2 cellular contexts compared by ENCODE assay signal in the genomic region with DNA sequence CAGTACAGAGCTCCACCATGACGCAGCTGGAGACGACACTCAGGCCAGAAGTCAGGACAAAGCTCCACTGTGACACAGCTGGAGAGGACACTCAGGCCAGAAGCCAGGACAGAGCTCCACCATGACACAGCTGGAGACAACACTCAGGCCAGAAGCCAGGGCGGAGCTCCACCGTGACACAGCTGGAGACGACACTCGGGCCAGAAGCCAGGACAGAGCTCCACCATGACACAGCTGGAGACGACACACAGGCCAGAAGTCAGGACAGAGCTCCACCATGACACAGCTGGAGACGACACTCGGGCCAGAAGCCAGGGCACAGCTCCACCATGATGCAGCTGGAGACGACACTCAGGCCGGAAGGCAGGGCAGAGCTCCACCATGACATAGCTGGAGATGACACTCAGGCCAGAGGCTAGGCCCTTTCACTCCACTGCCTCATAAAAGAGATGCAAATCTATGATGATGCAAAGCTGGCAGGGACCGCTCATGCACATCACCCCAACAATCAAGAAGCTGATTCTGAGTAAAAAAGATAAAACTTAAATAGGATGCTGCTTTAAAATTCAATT.
TF ChIP-seq lines count a peak whose summit lies in the region.

No MANE protein-coding gene starts in this region.

TF ChIP-seq in GM12891, 5 proteins besides CTCF, POLR2A, EP300 and RAD21:
- 0 out of 2 replicates have a peak, but pooled peaks have one; percentile 38 for TF ChIP-seq POU2F2 (IDR thresholded peaks at IDR 0.05; ENCODE audit: low read depth, low read length)
- TF ChIP-seq SPI1 (IDR thresholded peaks at IDR 0.05; ENCODE audit: low read depth, low read length): no peak
TF ChIP-seq in GM12891: peak in this region for 1.

TF ChIP-seq in K562, 482 proteins besides CTCF, POLR2A, EP300 and RAD21 (continues in another document):
- TF ChIP-seq MBD2 (IDR thresholded peaks at IDR 0.05; ENCODE audit: borderline replicate concordance, low read depth) (no peak), FOSL1 (tag; conservative IDR thresholded peaks at IDR 0.05) (peak; percentile 67), ETV1 (tag; conservative IDR thresholded peaks at IDR 0.05; ENCODE audit: low read depth) (peak; percentile 38; the same call in 1 of the 2 replicates), LARP7 (IDR thresholded peaks at IDR 0.05) (no peak), E2F3 (CRISPR knock-in tag; IDR thresholded peaks at IDR 0.05) (no peak), ERF (CRISPR knock-in tag; IDR thresholded peaks at IDR 0.05) (no peak), ZKSCAN1 (IDR thresholded peaks at IDR 0.05; ENCODE audit: low read depth, low read length) (0 out of 2 replicates have a peak, but pooled peaks have one; percentile 10), ZBED1 (IDR thresholded peaks at IDR 0.05) (peak; percentile 95), HCFC1 (IDR thresholded peaks at IDR 0.05; ENCODE audit: low read depth, low read length) (peak; percentile 36; the same call in 1 of the 2 replicates), NFXL1 (CRISPR knock-in tag; IDR thresholded peaks at IDR 0.05) (no peak), NR2C2 (CRISPR knock-in tag; IDR thresholded peaks at IDR 0.05) (no peak), NR2C2 (tag; IDR thresholded peaks at IDR 0.05) (peak; percentile 88), ZNF589 (CRISPR knock-in tag; IDR thresholded peaks at IDR 0.05; ENCODE audit: low read depth) (peak; percentile 82; the same call in 1 of the 2 replicates), SIN3A (IDR thresholded peaks at IDR 0.05; ENCODE audit: borderline replicate concordance in 2 of 2, control insufficient read depth in 1 of 2, low read depth in 2 of 2, low read length in 2 of 2) (0 out of 4 replicates have a peak, but pooled peaks of 1 of the 2 experiments have one; percentile 59), ESRRB (CRISPR knock-in tag; IDR thresholded peaks at IDR 0.05; ENCODE audit: borderline replicate concordance) (no peak), DPF2 (IDR thresholded peaks at IDR 0.05) (peak; percentile 29), ZNF444 (CRISPR knock-in tag; IDR thresholded peaks at IDR 0.05) (no peak), TBP (optimal IDR thresholded peaks at IDR 0.05; ENCODE audit: low read depth, low read length) (peak; percentile 81), MAFG (tag; conservative IDR thresholded peaks at IDR 0.05) (peak; percentile 39; the same call in 1 of the 2 replicates), NFIC (IDR thresholded peaks at IDR 0.05) (peak; percentile 43), MAFK (IDR thresholded peaks at IDR 0.05; ENCODE audit: low read length) (0 out of 2 replicates have a peak, but pooled peaks have one; percentile 28), HEY1 (CRISPR knock-in tag; IDR thresholded peaks at IDR 0.05; ENCODE audit: borderline replicate concordance) (no peak), RBM14 (IDR thresholded peaks at IDR 0.05; ENCODE audit: borderline replicate concordance, insufficient read depth, low read depth, low read length) (no peak), ZKSCAN8 (CRISPR knock-in tag; IDR thresholded peaks at IDR 0.05) (peak; percentile 70; the same call in 1 of the 2 replicates), MTA1 (IDR thresholded peaks at IDR 0.05; ENCODE audit: borderline replicate concordance) (no peak), ZNF354B (CRISPR knock-in tag; IDR thresholded peaks at IDR 0.05) (no peak), NFE2 (IDR thresholded peaks at IDR 0.05; ENCODE audit: low read depth) (peak; percentile 56), CHD1 (IDR thresholded peaks at IDR 0.05; ENCODE audit: low read length) (no peak), C11orf30 (IDR thresholded peaks at IDR 0.05; ENCODE audit: low read depth) (0 out of 2 replicates have a peak, but pooled peaks have one; percentile 4), MTA3 (IDR thresholded peaks at IDR 0.05; ENCODE audit: borderline replicate concordance) (0 out of 2 replicates have a peak, but pooled peaks have one; percentile 9), HMG20A (CRISPR knock-in tag; conservative IDR thresholded peaks at IDR 0.05) (no peak), KAT8 (IDR thresholded peaks at IDR 0.05; ENCODE audit: low read depth) (no peak), GABPA (tag; conservative IDR thresholded peaks at IDR 0.05; ENCODE audit: low read depth) (peak; percentile 30; the same call in 1 of the 2 replicates), PTTG1 (tag; IDR thresholded peaks at IDR 0.05; ENCODE audit: low read depth) (no peak), ZNF584 (CRISPR knock-in tag; IDR thresholded peaks at IDR 0.05; ENCODE audit: low read depth) (peak; percentile 92), DACH1 (IDR thresholded peaks at IDR 0.05; ENCODE audit: partially characterized antibody) (peak; percentile 32), SNIP1 (IDR thresholded peaks at IDR 0.05; ENCODE audit: low read depth) (no peak), GTF2E2 (tag; IDR thresholded peaks at IDR 0.05) (peak; percentile 33; the same call in 1 of the 2 replicates), CEBPB (tag; IDR thresholded peaks at IDR 0.05) (peak; percentile 42; the same call in 1 of the 2 replicates), ZNF766 (CRISPR knock-in tag; conservative IDR thresholded peaks at IDR 0.05) (peak; percentile 66), NELFE (IDR thresholded peaks at IDR 0.05; ENCODE audit: insufficient read depth, insufficient read length) (no peak), PHF8 (IDR thresholded peaks at IDR 0.05; ENCODE audit: borderline replicate concordance, low read length) (peak; percentile 33; the same call in 1 of the 2 replicates), NCOA1 (IDR thresholded peaks at IDR 0.05; ENCODE audit: low read depth) (peak; percentile 10; the same call in 1 of the 2 replicates), ZNF644 (tag; IDR thresholded peaks at IDR 0.05; ENCODE audit: low read depth) (peak; percentile 75; the same call in 1 of the 2 replicates), ZNF175 (CRISPR knock-in tag; IDR thresholded peaks at IDR 0.05; ENCODE audit: low read depth) (peak; percentile 43; the same call in 1 of the 2 replicates), JUNB (CRISPR knock-in tag; conservative IDR thresholded peaks at IDR 0.05) (no peak), MCM3 (IDR thresholded peaks at IDR 0.05) (no peak), ATF1 (CRISPR knock-in tag; IDR thresholded peaks at IDR 0.05) (no peak), ATF1 (tag; IDR thresholded peaks at IDR 0.05) (peak; percentile 74)
- TF ChIP-seq, protein P1, sequence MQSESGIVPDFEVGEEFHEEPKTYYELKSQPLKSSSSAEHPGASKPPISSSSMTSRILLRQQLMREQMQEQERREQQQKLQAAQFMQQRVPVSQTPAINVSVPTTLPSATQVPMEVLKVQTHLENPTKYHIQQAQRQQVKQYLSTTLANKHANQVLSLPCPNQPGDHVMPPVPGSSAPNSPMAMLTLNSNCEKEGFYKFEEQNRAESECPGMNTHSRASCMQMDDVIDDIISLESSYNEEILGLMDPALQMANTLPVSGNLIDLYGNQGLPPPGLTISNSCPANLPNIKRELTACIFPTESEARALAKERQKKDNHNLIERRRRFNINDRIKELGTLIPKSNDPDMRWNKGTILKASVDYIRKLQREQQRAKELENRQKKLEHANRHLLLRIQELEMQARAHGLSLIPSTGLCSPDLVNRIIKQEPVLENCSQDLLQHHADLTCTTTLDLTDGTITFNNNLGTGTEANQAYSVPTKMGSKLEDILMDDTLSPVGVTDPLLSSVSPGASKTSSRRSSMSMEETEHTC (IDR thresholded peaks at IDR 0.05): no peak
- TF ChIP-seq, protein P2, sequence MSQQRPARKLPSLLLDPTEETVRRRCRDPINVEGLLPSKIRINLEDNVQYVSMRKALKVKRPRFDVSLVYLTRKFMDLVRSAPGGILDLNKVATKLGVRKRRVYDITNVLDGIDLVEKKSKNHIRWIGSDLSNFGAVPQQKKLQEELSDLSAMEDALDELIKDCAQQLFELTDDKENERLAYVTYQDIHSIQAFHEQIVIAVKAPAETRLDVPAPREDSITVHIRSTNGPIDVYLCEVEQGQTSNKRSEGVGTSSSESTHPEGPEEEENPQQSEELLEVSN (IDR thresholded peaks at IDR 0.05; ENCODE audit: borderline replicate concordance in 1 of 2, extremely low read depth in 1 of 2, insufficient read depth in 1 of 2, insufficient read length in 1 of 2, low read depth in 1 of 2, low read length in 1 of 2, poor library complexity in 1 of 2, severe bottlenecking in 1 of 2): peak; percentile 21 to 23
- TF ChIP-seq, protein P3, sequence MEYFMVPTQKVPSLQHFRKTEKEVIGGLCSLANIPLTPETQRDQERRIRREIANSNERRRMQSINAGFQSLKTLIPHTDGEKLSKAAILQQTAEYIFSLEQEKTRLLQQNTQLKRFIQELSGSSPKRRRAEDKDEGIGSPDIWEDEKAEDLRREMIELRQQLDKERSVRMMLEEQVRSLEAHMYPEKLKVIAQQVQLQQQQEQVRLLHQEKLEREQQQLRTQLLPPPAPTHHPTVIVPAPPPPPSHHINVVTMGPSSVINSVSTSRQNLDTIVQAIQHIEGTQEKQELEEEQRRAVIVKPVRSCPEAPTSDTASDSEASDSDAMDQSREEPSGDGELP (CRISPR knock-in tag; IDR thresholded peaks at IDR 0.05; ENCODE audit: borderline replicate concordance): peak; percentile 83
- TF ChIP-seq, protein P4, sequence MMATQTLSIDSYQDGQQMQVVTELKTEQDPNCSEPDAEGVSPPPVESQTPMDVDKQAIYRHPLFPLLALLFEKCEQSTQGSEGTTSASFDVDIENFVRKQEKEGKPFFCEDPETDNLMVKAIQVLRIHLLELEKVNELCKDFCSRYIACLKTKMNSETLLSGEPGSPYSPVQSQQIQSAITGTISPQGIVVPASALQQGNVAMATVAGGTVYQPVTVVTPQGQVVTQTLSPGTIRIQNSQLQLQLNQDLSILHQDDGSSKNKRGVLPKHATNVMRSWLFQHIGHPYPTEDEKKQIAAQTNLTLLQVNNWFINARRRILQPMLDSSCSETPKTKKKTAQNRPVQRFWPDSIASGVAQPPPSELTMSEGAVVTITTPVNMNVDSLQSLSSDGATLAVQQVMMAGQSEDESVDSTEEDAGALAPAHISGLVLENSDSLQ (IDR thresholded peaks at IDR 0.05): peak; percentile 41; the same call in 1 of the 2 replicates
- TF ChIP-seq, protein P5, sequence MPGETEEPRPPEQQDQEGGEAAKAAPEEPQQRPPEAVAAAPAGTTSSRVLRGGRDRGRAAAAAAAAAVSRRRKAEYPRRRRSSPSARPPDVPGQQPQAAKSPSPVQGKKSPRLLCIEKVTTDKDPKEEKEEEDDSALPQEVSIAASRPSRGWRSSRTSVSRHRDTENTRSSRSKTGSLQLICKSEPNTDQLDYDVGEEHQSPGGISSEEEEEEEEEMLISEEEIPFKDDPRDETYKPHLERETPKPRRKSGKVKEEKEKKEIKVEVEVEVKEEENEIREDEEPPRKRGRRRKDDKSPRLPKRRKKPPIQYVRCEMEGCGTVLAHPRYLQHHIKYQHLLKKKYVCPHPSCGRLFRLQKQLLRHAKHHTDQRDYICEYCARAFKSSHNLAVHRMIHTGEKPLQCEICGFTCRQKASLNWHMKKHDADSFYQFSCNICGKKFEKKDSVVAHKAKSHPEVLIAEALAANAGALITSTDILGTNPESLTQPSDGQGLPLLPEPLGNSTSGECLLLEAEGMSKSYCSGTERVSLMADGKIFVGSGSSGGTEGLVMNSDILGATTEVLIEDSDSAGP (CRISPR knock-in tag; IDR thresholded peaks at IDR 0.05): no peak
- TF ChIP-seq, protein P6, sequence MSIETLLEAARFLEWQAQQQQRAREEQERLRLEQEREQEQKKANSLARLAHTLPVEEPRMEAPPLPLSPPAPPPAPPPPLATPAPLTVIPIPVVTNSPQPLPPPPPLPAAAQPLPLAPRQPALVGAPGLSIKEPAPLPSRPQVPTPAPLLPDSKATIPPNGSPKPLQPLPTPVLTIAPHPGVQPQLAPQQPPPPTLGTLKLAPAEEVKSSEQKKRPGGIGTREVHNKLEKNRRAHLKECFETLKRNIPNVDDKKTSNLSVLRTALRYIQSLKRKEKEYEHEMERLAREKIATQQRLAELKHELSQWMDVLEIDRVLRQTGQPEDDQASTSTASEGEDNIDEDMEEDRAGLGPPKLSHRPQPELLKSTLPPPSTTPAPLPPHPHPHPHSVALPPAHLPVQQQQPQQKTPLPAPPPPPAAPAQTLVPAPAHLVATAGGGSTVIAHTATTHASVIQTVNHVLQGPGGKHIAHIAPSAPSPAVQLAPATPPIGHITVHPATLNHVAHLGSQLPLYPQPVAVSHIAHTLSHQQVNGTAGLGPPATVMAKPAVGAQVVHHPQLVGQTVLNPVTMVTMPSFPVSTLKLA (conservative IDR thresholded peaks at IDR 0.05): 0 out of 4 replicates have a peak, but pooled peaks of 1 of the 2 experiments have one; percentile 23
- TF ChIP-seq, protein P7, sequence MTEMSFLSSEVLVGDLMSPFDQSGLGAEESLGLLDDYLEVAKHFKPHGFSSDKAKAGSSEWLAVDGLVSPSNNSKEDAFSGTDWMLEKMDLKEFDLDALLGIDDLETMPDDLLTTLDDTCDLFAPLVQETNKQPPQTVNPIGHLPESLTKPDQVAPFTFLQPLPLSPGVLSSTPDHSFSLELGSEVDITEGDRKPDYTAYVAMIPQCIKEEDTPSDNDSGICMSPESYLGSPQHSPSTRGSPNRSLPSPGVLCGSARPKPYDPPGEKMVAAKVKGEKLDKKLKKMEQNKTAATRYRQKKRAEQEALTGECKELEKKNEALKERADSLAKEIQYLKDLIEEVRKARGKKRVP (CRISPR knock-in tag; IDR thresholded peaks at IDR 0.05): 0 out of 2 replicates have a peak, but pooled peaks have one; percentile 23
- TF ChIP-seq, protein P8, sequence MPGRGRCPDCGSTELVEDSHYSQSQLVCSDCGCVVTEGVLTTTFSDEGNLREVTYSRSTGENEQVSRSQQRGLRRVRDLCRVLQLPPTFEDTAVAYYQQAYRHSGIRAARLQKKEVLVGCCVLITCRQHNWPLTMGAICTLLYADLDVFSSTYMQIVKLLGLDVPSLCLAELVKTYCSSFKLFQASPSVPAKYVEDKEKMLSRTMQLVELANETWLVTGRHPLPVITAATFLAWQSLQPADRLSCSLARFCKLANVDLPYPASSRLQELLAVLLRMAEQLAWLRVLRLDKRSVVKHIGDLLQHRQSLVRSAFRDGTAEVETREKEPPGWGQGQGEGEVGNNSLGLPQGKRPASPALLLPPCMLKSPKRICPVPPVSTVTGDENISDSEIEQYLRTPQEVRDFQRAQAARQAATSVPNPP (IDR thresholded peaks at IDR 0.05; ENCODE audit: borderline replicate concordance, insufficient read depth, insufficient read length): no peak
- TF ChIP-seq, protein P9, sequence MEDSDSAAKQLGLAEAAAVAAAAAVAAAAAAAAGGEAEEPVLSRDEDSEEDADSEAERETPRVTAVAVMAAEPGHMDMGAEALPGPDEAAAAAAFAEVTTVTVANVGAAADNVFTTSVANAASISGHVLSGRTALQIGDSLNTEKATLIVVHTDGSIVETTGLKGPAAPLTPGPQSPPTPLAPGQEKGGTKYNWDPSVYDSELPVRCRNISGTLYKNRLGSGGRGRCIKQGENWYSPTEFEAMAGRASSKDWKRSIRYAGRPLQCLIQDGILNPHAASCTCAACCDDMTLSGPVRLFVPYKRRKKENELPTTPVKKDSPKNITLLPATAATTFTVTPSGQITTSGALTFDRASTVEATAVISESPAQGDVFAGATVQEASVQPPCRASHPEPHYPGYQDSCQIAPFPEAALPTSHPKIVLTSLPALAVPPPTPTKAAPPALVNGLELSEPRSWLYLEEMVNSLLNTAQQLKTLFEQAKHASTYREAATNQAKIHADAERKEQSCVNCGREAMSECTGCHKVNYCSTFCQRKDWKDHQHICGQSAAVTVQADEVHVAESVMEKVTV (CRISPR knock-in tag; IDR thresholded peaks at IDR 0.05): no peak
- TF ChIP-seq, protein P10, sequence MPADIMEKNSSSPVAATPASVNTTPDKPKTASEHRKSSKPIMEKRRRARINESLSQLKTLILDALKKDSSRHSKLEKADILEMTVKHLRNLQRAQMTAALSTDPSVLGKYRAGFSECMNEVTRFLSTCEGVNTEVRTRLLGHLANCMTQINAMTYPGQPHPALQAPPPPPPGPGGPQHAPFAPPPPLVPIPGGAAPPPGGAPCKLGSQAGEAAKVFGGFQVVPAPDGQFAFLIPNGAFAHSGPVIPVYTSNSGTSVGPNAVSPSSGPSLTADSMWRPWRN (IDR thresholded peaks at IDR 0.05; ENCODE audit: low read depth): no peak
